ENCODE assay signal across 30 cellular contexts in the genomic region with DNA sequence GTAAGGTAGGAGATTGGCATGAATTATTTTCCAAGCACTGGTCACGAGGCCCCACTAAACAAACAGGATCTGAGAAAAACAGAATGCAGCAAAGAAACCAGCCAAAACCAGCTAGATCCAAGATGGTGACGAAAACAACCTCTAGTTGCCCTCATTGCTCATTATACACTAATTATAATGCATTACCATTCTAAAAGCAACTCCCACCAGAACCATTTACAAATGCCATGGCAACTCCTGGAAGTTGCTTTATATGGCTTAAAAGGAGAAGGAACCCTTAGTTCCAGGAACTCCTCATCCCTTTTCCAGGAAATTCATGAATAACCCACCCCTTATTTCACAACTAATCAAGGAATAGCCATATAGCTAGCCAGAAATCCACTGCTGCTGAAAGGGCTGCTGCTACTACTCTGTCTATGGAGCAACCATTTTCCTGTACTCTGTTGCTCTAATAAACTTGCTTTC.
DNase-seq lines count a peak whose midpoint lies in the region; ATAC-seq, FAIRE-seq and TF ChIP-seq lines count a peak whose summit lies in the region.
"Had no signal": no experiment of that assay in that cellular context is flagged by ENCODE, and none has a peak within 500 bp of the region (broad histone marks: within the 10 kb centered on the region; RNA-seq: fewer than 3 reads in every experiment).

No MANE protein-coding gene starts in this region.

- H3K27ac ChIP-seq in astrocyte (ENCODE audit: low read depth, low read length), result no peak overlapping the region
- H3K27ac ChIP-seq in Karpas-422 (ENCODE audit: low read length), result no peak overlapping the region
- no peak overlapping the region for H3K27ac ChIP-seq in aorta (ENCODE audit: low read depth in 1 of 2, low read length in 2 of 2)
- H3K27ac ChIP-seq: parathyroid adenoma, thoracic aorta had no signal

- H3K4me2 ChIP-seq in astrocyte (ENCODE audit: low read length), result no peak overlapping the region
- no peak overlapping the region for H3K4me2 ChIP-seq in Karpas-422 (ENCODE audit: low read depth, low read length, poor library complexity, severe bottlenecking)

- H3K27me3 Mint-ChIP-seq in astrocyte (ENCODE audit: low read depth, unreplicated experiment), result no peaks in the 10 kb centered on the region

- H2AFZ ChIP-seq in astrocyte (ENCODE audit: low read depth, low read length) (no peak overlapping the region), Karpas-422 (ENCODE audit: low read length) (no peak overlapping the region)
- H2AFZ ChIP-seq: parathyroid adenoma had no signal

- H4K20me1 ChIP-seq in astrocyte (ENCODE audit: insufficient read depth, low read length) (no peaks in the 10 kb centered on the region), Karpas-422 (ENCODE audit: insufficient read depth, low read depth, low read length) (no peaks in the 10 kb centered on the region)

- H3K79me2 ChIP-seq in astrocyte (ENCODE audit: insufficient read depth, low read length) (peaks cover 3% of the 10 kb centered on the region), Karpas-422 (ENCODE audit: low read length) (peaks cover 74% of the 10 kb centered on the region)
- H3K79me2 ChIP-seq: parathyroid adenoma had no signal

- H3K9me3 ChIP-seq in astrocyte (ENCODE audit: insufficient read depth, low read depth, low read length) (no peaks in the 10 kb centered on the region), Karpas-422 (ENCODE audit: low read length) (peaks cover 17% of the 10 kb centered on the region), HAP-1 (no peaks in the 10 kb centered on the region), aorta (ENCODE audit: control insufficient read depth, low read length) (no peaks in the 10 kb centered on the region)
- H3K9me3 ChIP-seq: thoracic aorta had no signal

- in situ Hi-C loops in HAP-1 (cut with MboI; ENCODE audit: low sequenced_read_pairs), result no loop called here

- no peaks in the 10 kb centered on the region for H3K4me1 Mint-ChIP-seq in astrocyte (ENCODE audit: low read depth, unreplicated experiment)
- H3K4me1 Mint-ChIP-seq: nephron had no signal

- H3K36me3 ChIP-seq in astrocyte (ENCODE audit: insufficient read depth, low read length), result no peaks in the 10 kb centered on the region
- peaks cover 9% of the 10 kb centered on the region; the same call in 1 of the 2 replicates for H3K36me3 ChIP-seq in Karpas-422 (ENCODE audit: insufficient read depth, low read length)
- peaks cover 8% of the 10 kb centered on the region; the same call in 1 of the 2 replicates for H3K36me3 ChIP-seq in HAP-1 (replicated peaks)
- H3K36me3 ChIP-seq in aorta (ENCODE audit: control insufficient read depth in 1 of 2, insufficient read depth in 2 of 2, low read length in 1 of 2), result no peaks in the 10 kb centered on the region
- H3K36me3 ChIP-seq: thoracic aorta had no signal

- H3K9me2 ChIP-seq in Karpas-422 (replicated peaks; ENCODE audit: insufficient read depth, low read length), result no peaks in the 10 kb centered on the region

- intact Hi-C loops in sciatic nerve (cut with DNase I) (no loop called here), aorta (cut with DNase I) (no loop called here)

- H3K4me3 Mint-ChIP-seq in astrocyte (ENCODE audit: unreplicated experiment), result no peak overlapping the region
- H3K4me3 Mint-ChIP-seq: activated CD8-positive, alpha-beta T cell treated with anti-CD3 and anti-CD28 coated beads, Interleukin-2, amount 10 ng/mL, durations not matched to agents 7 days and 5 days; CD8-positive, alpha-beta T cell; nephron; stimulated activated effector memory CD8-positive, alpha-beta T cell treated with anti-CD3 and anti-CD28 coated beads, Interleukin-12 subunit alpha, Interleukin-12 subunit beta, amount 100 ng/mL, for 72 hours had no signal

- H3K36me3 Mint-ChIP-seq in astrocyte (ENCODE audit: low read depth, unreplicated experiment), result no peaks in the 10 kb centered on the region
- H3K36me3 Mint-ChIP-seq: stimulated activated effector memory CD8-positive, alpha-beta T cell treated with anti-CD3 and anti-CD28 coated beads, Interleukin-12 subunit alpha, Interleukin-12 subunit beta, amount 100 ng/mL, for 72 hours had no signal

- WGBS in aorta, 2 donors, result 62 to 88% methylated on average over 2 of the region's 2 CpGs

- H3K4me3 ChIP-seq in astrocyte (ENCODE audit: insufficient read depth, low read depth, low read length) (no peak overlapping the region), fibroblast of the aortic adventitia (ENCODE audit: low read depth, low read length) (no peak overlapping the region), Karpas-422 (ENCODE audit: low read length) (no peak overlapping the region), HAP-1 (no peak overlapping the region), aorta (ENCODE audit: low read length in 2 of 2) (no peak overlapping the region)
- H3K4me3 ChIP-seq: GM12878, skin epidermis, thoracic aorta had no signal

- no peak overlapping the region for H3K27ac Mint-ChIP-seq in astrocyte (ENCODE audit: unreplicated experiment)
- H3K27ac Mint-ChIP-seq: activated CD8-positive, alpha-beta T cell treated with anti-CD3 and anti-CD28 coated beads, Interleukin-2, amount 10 ng/mL, durations not matched to agents 7 days and 5 days; CD8-positive, alpha-beta T cell; nephron; stimulated activated effector memory CD8-positive, alpha-beta T cell treated with anti-CD3 and anti-CD28 coated beads, Interleukin-12 subunit alpha, Interleukin-12 subunit beta, amount 100 ng/mL, for 72 hours had no signal

- peak; percentile 52 for FAIRE-seq in astrocyte (lab: Jason Lieb, UNC)
- FAIRE-seq: GM12878, TTC549 had no signal

- H3K27me3 ChIP-seq in astrocyte (ENCODE audit: insufficient read depth, low read length) (no peaks in the 10 kb centered on the region), Karpas-422 (ENCODE audit: low read length) (no peaks in the 10 kb centered on the region), HAP-1 (ENCODE audit: low read depth) (no peaks in the 10 kb centered on the region), aorta (ENCODE audit: control insufficient read depth in 1 of 2, insufficient read depth in 2 of 2, low read length in 1 of 2) (no peaks in the 10 kb centered on the region)

- no peak for TF ChIP-seq CTCF in astrocyte (IDR thresholded peaks at IDR 0.05; ENCODE audit: insufficient read depth, low read depth, low read length)
- TF ChIP-seq CTCF in fibroblast of the aortic adventitia (IDR thresholded peaks at IDR 0.05; ENCODE audit: insufficient read depth, low read length), result no peak

- H3K4me1 ChIP-seq in astrocyte (ENCODE audit: insufficient read depth, low read length) (no peaks in the 10 kb centered on the region), Karpas-422 (ENCODE audit: low read length) (no peaks in the 10 kb centered on the region), HAP-1 (no peaks in the 10 kb centered on the region), aorta (ENCODE audit: control insufficient read depth in 1 of 2, insufficient read depth in 2 of 2, low read length in 2 of 2) (no peaks in the 10 kb centered on the region)
- H3K4me1 ChIP-seq: parathyroid adenoma had no signal

- no peaks in the 10 kb centered on the region for H3K9me3 Mint-ChIP-seq in astrocyte (ENCODE audit: unreplicated experiment)
- H3K9me3 Mint-ChIP-seq: CD8-positive, alpha-beta T cell; stimulated activated effector memory CD8-positive, alpha-beta T cell treated with anti-CD3 and anti-CD28 coated beads, Interleukin-12 subunit alpha, Interleukin-12 subunit beta, amount 100 ng/mL, for 72 hours had no signal

- DNase-seq in GF-D8 (lab: John Stamatoyannopoulos, UW) (peak; percentile 55), astrocyte (ENCODE audit: low read depth) (no peak), fibroblast of the aortic adventitia (ENCODE audit: low read depth) (peak; percentile 36), sciatic nerve (ENCODE audit: low spot score) (no peak), Karpas-422 (no peak), HAP-1 (ENCODE audit: low spot score in 2 of 2) (no peak), aorta (no peak)
- DNase-seq: activated CD4-positive, CD25-positive, alpha-beta regulatory T cell treated with anti-CD3 and anti-CD28 coated beads, Interleukin-2, amount 50 U/mL, for 72 hours; activated CD8-positive, alpha-beta T cell treated with anti-CD3 and anti-CD28 coated beads, Interleukin-2, amount 10 ng/mL, durations not matched to agents 7 days and 5 days; activated gamma-delta T cell treated with Interleukin-2 at 50 U/mL for 16 hours; activated T-cell treated with anti-CD3 and anti-CD28 coated beads, Interleukin-2, amount 50 U/mL, for 1 hour; amniotic stem cell; CD8-positive, alpha-beta T cell; DMS79; effector CD4-positive, alpha-beta T cell; erythroblast; NCI-H1105 treated with DMSO at 0.1 percent for 48 hours; NCI-H510A; SIG-M5; stimulated activated CD4-positive, alpha-beta T cell treated with anti-CD3 and anti-CD28 coated beads, Interleukin-2, amount 100 ng/mL, for 24 hours; T-helper 1 cell had no signal

- ATAC-seq in sciatic nerve (peak; percentile 41), GM21723 (IDR thresholded peaks at IDR 0.05; ENCODE audit: unreplicated experiment) (no peak), aorta (ENCODE audit: low FRiP score) (no peak)
- ATAC-seq: activated CD8-positive, alpha-beta T cell treated with anti-CD3 and anti-CD28 coated beads, Interleukin-2, amount 10 ng/mL, durations not matched to agents 7 days and 5 days; CD8-positive, alpha-beta T cell; GM12878; left lobe of liver; stimulated activated effector memory CD8-positive, alpha-beta T cell treated with anti-CD3 and anti-CD28 coated beads, Interleukin-12 subunit alpha, Interleukin-12 subunit beta, amount 100 ng/mL, for 72 hours had no signal

- H3K9ac ChIP-seq in astrocyte (ENCODE audit: low read length) (no peak overlapping the region), Karpas-422 (ENCODE audit: low read length) (no peak overlapping the region)
- H3K9ac ChIP-seq: parathyroid adenoma had no signal

Comparison
In these comparisons a context has a peak if more than half of its experiments do, and no peak if none do; other contexts are left out.
1. DNase-seq: peak in GF-D8 (single experiment) and fibroblast of the aortic adventitia (single experiment); none in astrocyte (single experiment), sciatic nerve (single experiment), Karpas-422 (single experiment), HAP-1 (0 of 2) and aorta (0 of 2).